ENCODE assay signal across 9 cellular contexts in the genomic region with DNA sequence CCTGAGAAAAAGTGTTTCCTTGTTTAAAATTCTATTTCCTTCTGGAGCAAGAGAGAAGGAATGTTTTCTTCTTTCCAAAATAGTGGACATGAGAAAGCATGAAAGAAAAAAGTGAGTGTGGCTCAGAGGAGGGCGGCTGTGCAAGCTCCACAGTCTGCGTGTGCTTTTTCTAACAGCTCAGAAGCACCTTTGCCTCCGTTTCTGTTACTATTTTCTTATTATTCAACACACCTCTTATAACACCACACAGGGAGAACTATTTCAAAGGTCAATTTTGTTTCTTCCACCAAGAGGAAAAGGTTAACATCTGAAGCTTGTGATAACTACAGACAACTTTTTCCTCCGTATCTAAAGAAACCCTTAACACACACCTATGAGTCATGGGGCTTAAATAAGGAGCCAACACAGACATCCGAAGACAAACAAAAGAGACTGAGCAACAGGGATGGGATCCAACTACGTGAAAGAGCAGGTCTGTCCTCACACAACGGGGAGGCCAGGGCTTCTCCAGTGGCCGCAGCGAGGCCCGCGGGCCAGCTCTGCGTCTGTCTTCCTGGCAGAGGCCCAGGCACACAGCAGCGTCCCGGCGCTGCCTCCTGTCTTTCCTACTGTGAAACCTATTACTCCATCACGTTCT. TPM values are rescaled to one million over a fixed set of nuclear protein-coding genes. Genes with fewer than 3 reads are reported as not detected.
DNase-seq lines count a peak whose midpoint lies in the region; ATAC-seq lines count a peak whose summit lies in the region.
"Had no signal": no experiment of that assay in that cellular context is flagged by ENCODE, and none has a peak within 500 bp of the region (broad histone marks: within the 10 kb centered on the region; RNA-seq: fewer than 3 reads in every experiment).

No MANE protein-coding gene starts in this region.

- H3K27me3 Mint-ChIP-seq in activated T-cell treated with anti-CD3 and anti-CD28 coated beads, Interleukin-2, amount 50 U/mL, for 24 hours = no peaks in the 10 kb centered on the region
- no peaks in the 10 kb centered on the region for H3K27me3 Mint-ChIP-seq in activated T-cell treated with anti-CD3 and anti-CD28 coated beads, Interleukin-2, amount 50 U/mL, for 4 hours (ENCODE audit: low read depth)
- H3K27me3 Mint-ChIP-seq in activated naive CD8-positive, alpha-beta T cell treated with anti-CD3 and anti-CD28 coated beads for 36 hours = no peaks in the 10 kb centered on the region

- H3K27ac Mint-ChIP-seq in activated T-cell treated with anti-CD3 and anti-CD28 coated beads, Interleukin-2, amount 50 U/mL, for 24 hours = peak overlapping the region; percentile 81
- H3K27ac Mint-ChIP-seq in activated naive CD8-positive, alpha-beta T cell treated with anti-CD3 and anti-CD28 coated beads for 36 hours = peak overlapping the region; percentile 17

- ATAC-seq in activated T-cell treated with anti-CD3 and anti-CD28 coated beads, Interleukin-2, amount 50 U/mL, for 4 hours = no peak
- ATAC-seq in stimulated activated naive CD8-positive, alpha-beta T cell treated with anti-CD3 and anti-CD28 coated beads, Interleukin-15, Interleukin-2, amounts not matched to agents 100 U/mL and 50 U/mL, for 24 hours = peak; percentile 88
- ATAC-seq in GM21717 (IDR thresholded peaks at IDR 0.05; ENCODE audit: unreplicated experiment) = no peak

- peaks cover 13% of the 10 kb centered on the region for H3K4me1 Mint-ChIP-seq in activated T-cell treated with anti-CD3 and anti-CD28 coated beads, Interleukin-2, amount 50 U/mL, for 24 hours (ENCODE audit: low read depth)
- peaks cover 4% of the 10 kb centered on the region for H3K4me1 Mint-ChIP-seq in activated T-cell treated with anti-CD3 and anti-CD28 coated beads, Interleukin-2, amount 50 U/mL, for 4 hours (ENCODE audit: low read depth)
- no peaks in the 10 kb centered on the region for H3K4me1 Mint-ChIP-seq in activated naive CD8-positive, alpha-beta T cell treated with anti-CD3 and anti-CD28 coated beads for 36 hours

- H3K9me3 Mint-ChIP-seq in activated T-cell treated with anti-CD3 and anti-CD28 coated beads, Interleukin-2, amount 50 U/mL, for 24 hours = no peaks in the 10 kb centered on the region
- no peaks in the 10 kb centered on the region for H3K9me3 Mint-ChIP-seq in activated T-cell treated with anti-CD3 and anti-CD28 coated beads, Interleukin-2, amount 50 U/mL, for 4 hours
- no peaks in the 10 kb centered on the region for H3K9me3 Mint-ChIP-seq in activated naive CD8-positive, alpha-beta T cell treated with anti-CD3 and anti-CD28 coated beads for 36 hours

- H3K4me3 Mint-ChIP-seq in activated T-cell treated with anti-CD3 and anti-CD28 coated beads, Interleukin-2, amount 50 U/mL, for 24 hours = no peak overlapping the region
- H3K4me3 Mint-ChIP-seq in activated T-cell treated with anti-CD3 and anti-CD28 coated beads, Interleukin-2, amount 50 U/mL, for 4 hours = no peak overlapping the region
- no peak overlapping the region for H3K4me3 Mint-ChIP-seq in activated naive CD8-positive, alpha-beta T cell treated with anti-CD3 and anti-CD28 coated beads for 36 hours

- no peak for DNase-seq in activated T-cell treated with anti-CD3 and anti-CD28 coated beads, Interleukin-2, amount 50 U/mL, for 24 hours
- DNase-seq in activated T-cell treated with anti-CD3 and anti-CD28 coated beads, Interleukin-2, amount 50 U/mL, for 4 hours = no peak
- DNase-seq in activated naive CD8-positive, alpha-beta T cell treated with anti-CD3 and anti-CD28 coated beads for 36 hours = no peak
- DNase-seq in glomerular endothelial cell (ENCODE audit: extremely low read depth, low read depth, low spot score) (peak; percentile 90), retina (no peak)
- no peak for DNase-seq in stimulated activated naive CD8-positive, alpha-beta T cell treated with anti-CD3 and anti-CD28 coated beads, Interleukin-15, Interleukin-2, amounts not matched to agents 100 U/mL and 50 U/mL, for 24 hours
- no peak for DNase-seq in stimulated activated CD4-positive, alpha-beta T cell treated with anti-CD3 and anti-CD28 coated beads, Interleukin-15, amount 100 ng/mL, for 24 hours
- DNase-seq: NCI-H2171 treated with DMSO at 0.1 percent for 48 hours had no signal

- peaks cover 93% of the 10 kb centered on the region for H3K36me3 Mint-ChIP-seq in activated T-cell treated with anti-CD3 and anti-CD28 coated beads, Interleukin-2, amount 50 U/mL, for 24 hours (ENCODE audit: low read depth)
- peaks cover 48% of the 10 kb centered on the region for H3K36me3 Mint-ChIP-seq in activated T-cell treated with anti-CD3 and anti-CD28 coated beads, Interleukin-2, amount 50 U/mL, for 4 hours (ENCODE audit: insufficient read depth)
- peaks cover 3% of the 10 kb centered on the region for H3K36me3 Mint-ChIP-seq in activated naive CD8-positive, alpha-beta T cell treated with anti-CD3 and anti-CD28 coated beads for 36 hours

RNA-seq across cellular contexts. Expression of gene NCAPG2, which starts 36.2 kb away (rescaled TPM):
- total RNA-seq in activated T-cell treated with anti-CD3 and anti-CD28 coated beads, Interleukin-2, amount 50 U/mL, for 4 hours = 10 to 100 TPM; 19.7 to 26.2 (median 20.7) TPM
- total RNA-seq in activated naive CD8-positive, alpha-beta T cell treated with anti-CD3 and anti-CD28 coated beads for 36 hours = 100 to 1,000 TPM; 104 to 108 TPM
- 6.0 and 12.7 TPM in 2 replicates for total RNA-seq in glomerular endothelial cell
